In genomic region chr16:70113982-70114826, GRCh38 we compare ENCODE assay signal across 8 cellular contexts. TPM values are rescaled to one million over a fixed set of nuclear protein-coding genes. Genes with fewer than 3 reads are reported as not detected.
DNase-seq lines count a peak whose midpoint lies in the region; ATAC-seq and TF ChIP-seq lines count a peak whose summit lies in the region.
"Not testable (repeated sequence)": the region's sequence is repeated elsewhere in the genome, so short reads cannot be mapped to it uniquely, and the experiment has no call there.

Gene PDPR (plus strand): TSS chr16:70114332. CDS start chr16:70120493, 6,161 bp downstream.

- not testable (repeated sequence) for H3K9me3 ChIP-seq in transverse colon

- peak within 1 kb of the TSS; percentile 18 to 88 (median 65) for H3K4me3 ChIP-seq in transverse colon

- H3K27me3 ChIP-seq in transverse colon = not testable (repeated sequence)

- TF ChIP-seq EP300 in transverse colon (IDR thresholded peaks at IDR 0.05; ENCODE audit: low read depth) = not testable (repeated sequence)

- DNase-seq in NCI-H146 treated with DMSO at 0.1 percent for 48 hours (lab: John Stamatoyannopoulos, UW; ENCODE audit: unreplicated experiment) = peak; percentile 54
- DNase-seq in amniotic epithelial cell (ENCODE audit: low read depth) = peak; percentile 85
- peak; percentile 97 for DNase-seq in left cardiac atrium
- peak; percentile 85 to 99 (median 92) for DNase-seq in posterior cingulate gyrus
- peak; percentile 96 for DNase-seq in transverse colon

- peak; percentile 81 for ATAC-seq in HG02884 (IDR thresholded peaks at IDR 0.05; ENCODE audit: unreplicated experiment)
- peak; percentile 99 for ATAC-seq in left cardiac atrium

- 1% methylated on average over 65 of the region's 88 CpGs; no CpG with 5 or more reads in 1 of the 2 donors for WGBS in transverse colon (ENCODE audit: low coverage in 1 of 2), 2 donors

- not testable (repeated sequence) for TF ChIP-seq CTCF in transverse colon (IDR thresholded peaks at IDR 0.05)

- not testable (repeated sequence) for H3K36me3 ChIP-seq in transverse colon

- H3K27ac ChIP-seq in transverse colon = peak within 1 kb of the TSS; percentile 84 to 89 (median 84)

- TF ChIP-seq POLR2A in GM15510 (IDR thresholded peaks at IDR 0.05; ENCODE audit: borderline replicate concordance, extremely low read depth, insufficient read length) = peak; percentile 49
- peak; percentile 18 for TF ChIP-seq POLR2A in transverse colon (IDR thresholded peaks at IDR 0.05)

- intact Hi-C loops in T-helper 1 cell treated with Interleukin-12 subunit alpha and Interleukin-12 subunit beta and Interleukin-4 antibody, amounts not matched to agents 30 ng/mL and 1 ng/mL, for 36 hours (cut with micrococcal nuclease) = loop anchor here (5.0 to 10.0 kb wide), 2 partner anchors 178 to 689 kb away; partner anchors contain the start of gene CYB5B
- intact Hi-C loops in left cardiac atrium (cut with DNase I); transverse colon (cut with DNase I; ENCODE audit: low total_unique reads): not testable (repeated sequence)
- intact Hi-C loops in posterior cingulate gyrus (cut with DNase I) = loop anchor here (10.0 kb wide), 1 partner anchor 141 kb away; the partner anchor contains the start of gene EXOSC6

- peaks cover 0 to 22% (median 12%) of the 10 kb centered on the region in 4 donors for H3K4me1 ChIP-seq in transverse colon

- in situ Hi-C loops in transverse colon (cut with MboI; ENCODE audit: low pct_ligation_motif_present in 1 of 4, low pct_unique_long_range_greater_than_20kb in 1 of 4, low sequenced_read_pairs in 3 of 4) = not testable (repeated sequence)

RNA-seq across cellular contexts. Expression of gene PDPR, which starts in this region (rescaled TPM):
- 40.5 and 45.3 TPM in 2 replicates for total RNA-seq in T-helper 1 cell treated with Interleukin-12 subunit alpha and Interleukin-12 subunit beta and Interleukin-4 antibody, amounts not matched to agents 30 ng/mL and 1 ng/mL, for 36 hours
- total RNA-seq in left cardiac atrium (10 to 100 TPM; 18.8 to 39.5 TPM), transverse colon (10 to 100 TPM; 29.1 to 36.2 (median 31.7) TPM)

Comparison
In these comparisons a context has a peak if more than half of its experiments do, and no peak if none do; other contexts are left out.
1. Peak in every context shown above with its lines: DNase-seq, ATAC-seq, H3K4me3 ChIP-seq and H3K27ac ChIP-seq.